25 cellular contexts compared by ENCODE assay signal in genomic region chr1:220316291-220316690, GRCh38.
"Had no signal": no experiment of that assay in that cellular context is flagged by ENCODE, and none has a peak within 500 bp of the region (broad histone marks: within the 10 kb centered on the region; RNA-seq: fewer than 3 reads in every experiment).

No MANE protein-coding gene starts in this region.

- H3K4me1 ChIP-seq: foreskin keratinocyte, gastrocnemius medialis had no signal

- DNase-seq: activated CD4-positive, alpha-beta T cell treated with anti-CD3 and anti-CD28 coated beads for 36 hours; activated CD4-positive, alpha-beta T cell treated with anti-CD3 and anti-CD28 coated beads, Interleukin-2, amount 10 ng/mL, durations not matched to agents 7 days and 5 days; activated CD4-positive, alpha-beta T cell treated with anti-CD3 and anti-CD28 coated beads, Interleukin-2, amount 50 U/mL, for 48 hours; activated CD4-positive, CD25-positive, alpha-beta regulatory T cell; activated CD4-positive, CD25-positive, alpha-beta regulatory T cell treated with anti-CD3 and anti-CD28 coated beads, Interleukin-2, amount 50 U/mL, for 72 hours; activated CD8-positive, alpha-beta memory T cell treated with anti-CD3 and anti-CD28 coated beads for 24 hours; activated CD8-positive, alpha-beta T cell treated with anti-CD3 and anti-CD28 coated beads for 36 hours; activated effector memory CD4-positive, alpha-beta T cell treated with Interleukin-2 at 50 U/mL for 16 hours; activated gamma-delta T cell treated with Interleukin-2 at 50 U/mL for 16 hours; activated naive CD4-positive, alpha-beta T cell treated with anti-CD3 and anti-CD28 coated beads, Interleukin-2, amount 50 U/mL, for 16 hours; activated naive CD4-positive, alpha-beta T cell treated with Interleukin-2 at 50 U/mL for 16 hours; activated T-cell treated with anti-CD3 and anti-CD28 coated beads, Interleukin-2, amount 50 U/mL, for 4 hours; amniotic stem cell; anterior cingulate cortex; brain microvascular endothelial cell; dorsolateral prefrontal cortex; effector memory CD4-positive, alpha-beta T cell; endodermal cell; foreskin keratinocyte; gastrocnemius medialis; glutamatergic neuron; T-helper 2 cell had no signal

- H3K36me3 ChIP-seq: brain microvascular endothelial cell, gastrocnemius medialis had no signal

- H3K9me3 ChIP-seq: gastrocnemius medialis had no signal

- H3K27ac ChIP-seq: brain microvascular endothelial cell, coronary artery, dorsolateral prefrontal cortex, foreskin keratinocyte, gastrocnemius medialis had no signal

- ATAC-seq: activated CD4-positive, alpha-beta T cell treated with anti-CD3 and anti-CD28 coated beads for 36 hours; activated CD8-positive, alpha-beta T cell treated with anti-CD3 and anti-CD28 coated beads for 36 hours; activated T-cell treated with anti-CD3 and anti-CD28 coated beads, Interleukin-2, amount 50 U/mL, for 4 hours; activated T-helper 17 cell treated with anti-CD3 and anti-CD28 coated beads, Interleukin-2, amount 50 U/mL, for 72 hours; esophagus mucosa; foreskin keratinocyte; gastrocnemius medialis had no signal

- H3K4me3 ChIP-seq: coronary artery, dorsolateral prefrontal cortex, gastrocnemius medialis had no signal
